Comparison of ENCODE assay signal across 13 cellular contexts in the genomic region with DNA sequence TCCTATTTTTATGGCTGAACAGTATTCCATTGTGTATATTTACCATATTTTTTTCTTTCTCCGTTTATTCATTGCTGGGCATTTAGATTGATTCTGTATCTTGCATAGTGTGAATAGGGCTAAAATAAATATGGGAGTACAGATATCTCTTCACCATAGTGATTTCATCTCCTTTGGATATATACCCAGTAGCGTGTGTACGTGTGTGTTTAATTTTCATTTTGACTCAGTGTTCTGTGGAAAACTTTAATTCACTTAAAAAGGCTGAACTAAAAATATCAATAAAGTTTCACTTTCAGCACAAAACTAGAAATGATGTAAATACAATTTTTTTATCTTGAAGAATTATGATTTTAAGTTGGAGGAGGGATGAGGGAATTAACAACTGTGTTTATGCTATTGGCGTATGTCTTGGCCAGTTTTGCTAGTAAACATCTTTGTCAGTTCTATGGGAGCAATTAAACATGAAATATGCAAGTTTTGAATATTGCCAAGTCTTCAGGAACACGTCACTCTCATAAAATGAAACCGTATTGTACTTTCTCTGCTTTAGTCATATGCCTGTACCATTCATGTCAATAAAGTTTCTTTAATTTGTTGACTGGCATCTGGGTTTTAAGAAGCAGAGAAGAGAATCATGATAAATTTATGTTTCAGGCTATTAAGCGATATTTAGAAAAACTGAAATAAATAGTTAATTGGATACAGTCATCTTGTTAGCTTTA.
DNase-seq lines count a peak whose midpoint lies in the region; ATAC-seq and TF ChIP-seq lines count a peak whose summit lies in the region.
"Had no signal": no experiment of that assay in that cellular context is flagged by ENCODE, and none has a peak within 500 bp of the region (broad histone marks: within the 10 kb centered on the region; RNA-seq: fewer than 3 reads in every experiment).

No MANE protein-coding gene starts in this region.

- no peak for TF ChIP-seq CTCF in transverse colon (IDR thresholded peaks at IDR 0.05)

- no peak for ATAC-seq in T-cell (replicated peaks in 1 of 4)

- no peak overlapping the region for H3K4me3 ChIP-seq in transverse colon

- TF ChIP-seq POLR2A in transverse colon (IDR thresholded peaks at IDR 0.05): no peak

- H3K36me3 Mint-ChIP-seq in activated CD4-positive, alpha-beta T cell treated with anti-CD3 and anti-CD28 coated beads, Interleukin-2, amount 10 ng/mL, durations not matched to agents 7 days and 5 days (ENCODE audit: low read depth): peaks cover 24% of the 10 kb centered on the region
- H3K36me3 Mint-ChIP-seq in T-cell: no peaks in the 10 kb centered on the region
- no peaks in the 10 kb centered on the region for H3K36me3 Mint-ChIP-seq in stimulated activated naive CD8-positive, alpha-beta T cell treated with anti-CD3 and anti-CD28 coated beads, Interleukin-15, Interleukin-2, amounts not matched to agents 100 ng/mL and 50 ng/mL, for 24 hours (ENCODE audit: low read depth)

- TF ChIP-seq EP300 in transverse colon (IDR thresholded peaks at IDR 0.05; ENCODE audit: low read depth): no peak

- peaks cover 5% of the 10 kb centered on the region for H3K9me3 Mint-ChIP-seq in activated CD4-positive, alpha-beta T cell treated with anti-CD3 and anti-CD28 coated beads, Interleukin-2, amount 10 ng/mL, durations not matched to agents 7 days and 5 days
- H3K9me3 Mint-ChIP-seq in T-cell: no peaks in the 10 kb centered on the region
- no peaks in the 10 kb centered on the region for H3K9me3 Mint-ChIP-seq in stimulated activated naive CD8-positive, alpha-beta T cell treated with anti-CD3 and anti-CD28 coated beads, Interleukin-15, Interleukin-2, amounts not matched to agents 100 ng/mL and 50 ng/mL, for 24 hours

- no peaks in the 10 kb centered on the region for H3K9me3 ChIP-seq in transverse colon

- H3K4me1 Mint-ChIP-seq in activated CD4-positive, alpha-beta T cell treated with anti-CD3 and anti-CD28 coated beads, Interleukin-2, amount 10 ng/mL, durations not matched to agents 7 days and 5 days: peaks cover 39% of the 10 kb centered on the region
- peaks cover 5 to 24% (median 21%) of the 10 kb centered on the region in 3 donors for H3K4me1 Mint-ChIP-seq in T-cell
- H3K4me1 Mint-ChIP-seq in stimulated activated naive CD8-positive, alpha-beta T cell treated with anti-CD3 and anti-CD28 coated beads, Interleukin-15, Interleukin-2, amounts not matched to agents 100 ng/mL and 50 ng/mL, for 24 hours (ENCODE audit: low read depth): peaks cover 53% of the 10 kb centered on the region

- H3K36me3 ChIP-seq in transverse colon: no peaks in the 10 kb centered on the region
- H3K36me3 ChIP-seq: WERI-Rb-1 had no signal

- CTCF ChIA-PET in activated CD4-positive, alpha-beta T cell treated with anti-CD3 and anti-CD28 coated beads, Interleukin-2, amount 10 ng/mL, durations not matched to agents 7 days and 5 days (lab: Charles Lee): interaction anchor here (1.0 kb wide), 1 partner anchor 50 kb away, joined by 3 read pairs; no protein-coding TSS in a partner anchor
- CTCF ChIA-PET in T-cell (lab: Charles Lee): no interaction called here

- peaks cover 0 to 5% (median 0%) of the 10 kb centered on the region in 4 donors for H3K4me1 ChIP-seq in transverse colon

- DNase-seq in activated CD4-positive, alpha-beta T cell treated with anti-CD3 and anti-CD28 coated beads, Interleukin-2, amount 10 ng/mL, durations not matched to agents 7 days and 5 days: no peak
- DNase-seq in activated CD4-positive, alpha-beta T cell treated with anti-CD3 and anti-CD28 coated beads, Interleukin-2, amount 50 U/mL, for 4 hours: no peak
- no peak for DNase-seq in T-cell
- DNase-seq in epithelial cell of prostate (ENCODE audit: low read depth, low spot score): peak; percentile 24
- no peak for DNase-seq in Kasumi-1 (lab: John Stamatoyannopoulos, UW)
- DNase-seq in GOT3 (lab: John Stamatoyannopoulos, UW): no peak
- no peak for DNase-seq in transverse colon
- DNase-seq: mesendoderm; NCI-H446 treated with DMSO at 0.1 percent for 48 hours; SHP77 treated with DMSO at 0.1 percent for 48 hours; stimulated activated CD4-positive, alpha-beta T cell treated with anti-CD3 and anti-CD28 coated beads, Interleukin-4, amount 100 ng/mL, for 4 hours; WERI-Rb-1 had no signal

- 59 to 60% methylated on average over 6 to 7 of the region's 7 CpGs for WGBS in transverse colon (ENCODE audit: low coverage in 1 of 2), 2 donors

- intact Hi-C loops in transverse colon (cut with DNase I; ENCODE audit: low total_unique reads): no loop called here

- peak overlapping the region; percentile 49 for H3K4me3 Mint-ChIP-seq in activated CD4-positive, alpha-beta T cell treated with anti-CD3 and anti-CD28 coated beads, Interleukin-2, amount 10 ng/mL, durations not matched to agents 7 days and 5 days
- H3K4me3 Mint-ChIP-seq in T-cell: peak overlapping the region; percentile 10 to 28 (median 16)
- H3K4me3 Mint-ChIP-seq in stimulated activated naive CD8-positive, alpha-beta T cell treated with anti-CD3 and anti-CD28 coated beads, Interleukin-15, Interleukin-2, amounts not matched to agents 100 ng/mL and 50 ng/mL, for 24 hours: peak overlapping the region; percentile 69

- no peaks in the 10 kb centered on the region for H3K27me3 ChIP-seq in transverse colon

- in situ Hi-C loops in transverse colon (cut with MboI; ENCODE audit: low pct_ligation_motif_present in 1 of 4, low pct_unique_long_range_greater_than_20kb in 1 of 4, low sequenced_read_pairs in 3 of 4): no loop called here

- POLR2A ChIA-PET in activated CD4-positive, alpha-beta T cell treated with anti-CD3 and anti-CD28 coated beads, Interleukin-2, amount 10 ng/mL, durations not matched to agents 7 days and 5 days (lab: Charles Lee): no interaction called here
- POLR2A ChIA-PET in T-cell (lab: Charles Lee): no interaction called here

- H3K27me3 Mint-ChIP-seq in activated CD4-positive, alpha-beta T cell treated with anti-CD3 and anti-CD28 coated beads, Interleukin-2, amount 10 ng/mL, durations not matched to agents 7 days and 5 days: peaks cover 3% of the 10 kb centered on the region
- no peaks in the 10 kb centered on the region for H3K27me3 Mint-ChIP-seq in T-cell
- H3K27me3 Mint-ChIP-seq in stimulated activated naive CD8-positive, alpha-beta T cell treated with anti-CD3 and anti-CD28 coated beads, Interleukin-15, Interleukin-2, amounts not matched to agents 100 ng/mL and 50 ng/mL, for 24 hours: no peaks in the 10 kb centered on the region

- H3K27ac ChIP-seq in epithelial cell of prostate (no peak overlapping the region), transverse colon (no peak overlapping the region)
- H3K27ac ChIP-seq: WERI-Rb-1 had no signal

- H3K27ac Mint-ChIP-seq in activated CD4-positive, alpha-beta T cell treated with anti-CD3 and anti-CD28 coated beads, Interleukin-2, amount 10 ng/mL, durations not matched to agents 7 days and 5 days: peak overlapping the region; percentile 74
- H3K27ac Mint-ChIP-seq in T-cell: no peak overlapping the region
- H3K27ac Mint-ChIP-seq in stimulated activated naive CD8-positive, alpha-beta T cell treated with anti-CD3 and anti-CD28 coated beads, Interleukin-15, Interleukin-2, amounts not matched to agents 100 ng/mL and 50 ng/mL, for 24 hours: peak overlapping the region; percentile 96

Comparison
In these comparisons a context has a peak if more than half of its experiments do, and no peak if none do; other contexts are left out.
1. H3K27ac Mint-ChIP-seq: peak in activated CD4-positive, alpha-beta T cell treated with anti-CD3 and anti-CD28 coated beads, Interleukin-2, amount 10 ng/mL, durations not matched to agents 7 days and 5 days (single experiment) and stimulated activated naive CD8-positive, alpha-beta T cell treated with anti-CD3 and anti-CD28 coated beads, Interleukin-15, Interleukin-2, amounts not matched to agents 100 ng/mL and 50 ng/mL, for 24 hours (single experiment); none in T-cell (0 of 2).
2. H3K4me3 Mint-ChIP-seq: peak in every context shown above with its lines; median percentile 69 in stimulated activated naive CD8-positive, alpha-beta T cell treated with anti-CD3 and anti-CD28 coated beads, Interleukin-15, Interleukin-2, amounts not matched to agents 100 ng/mL and 50 ng/mL, for 24 hours; 49 in activated CD4-positive, alpha-beta T cell treated with anti-CD3 and anti-CD28 coated beads, Interleukin-2, amount 10 ng/mL, durations not matched to agents 7 days and 5 days; 16 in T-cell.